ENCODE assay signal across 30 cellular contexts in genomic region chr12:38761636-38762342, GRCh38.
"Had no signal": no experiment of that assay in that cellular context is flagged by ENCODE, and none has a peak within 500 bp of the region (broad histone marks: within the 10 kb centered on the region; RNA-seq: fewer than 3 reads in every experiment).

No MANE protein-coding gene starts in this region.

- H3K9me3 Mint-ChIP-seq: mesothelial cell of epicardium, nephron, neural progenitor cell, type B pancreatic cell had no signal

- ATAC-seq: heart right ventricle; left ventricle myocardium superior; mucosa of descending colon; sciatic nerve; stimulated activated naive CD8-positive, alpha-beta T cell treated with anti-CD3 and anti-CD28 coated beads, Interleukin-15, amount 100 ng/mL, for 72 hours had no signal

- H3K9me3 ChIP-seq: heart right ventricle, mucosa of descending colon, prostate gland, right atrium auricular region, thyroid gland had no signal

- H3K36me3 ChIP-seq: neural progenitor cell, prostate gland had no signal

- H3K4me1 ChIP-seq: heart right ventricle, neural progenitor cell, prostate gland, right atrium auricular region, thyroid gland had no signal

- H3K27me3 ChIP-seq: heart right ventricle, neural progenitor cell, right atrium auricular region, thyroid gland had no signal

- H3K4me3 ChIP-seq: coronary artery, heart right ventricle, lung, mucosa of descending colon, neural progenitor cell, prostate gland, right atrium auricular region, smooth muscle cell, thyroid gland had no signal

- FAIRE-seq: endothelial cell of umbilical vein had no signal

- DNase-seq: dermis blood vessel endothelial cell; effector memory CD4-positive, alpha-beta T cell; foreskin fibroblast; glutamatergic neuron; heart right ventricle; hypothalamus; immature natural killer cell; islet precursor cell; left ventricle myocardium superior; mesenchymal stem cell; mucosa of descending colon; naive B cell; stimulated activated CD4-positive, alpha-beta T cell treated with anti-CD3 and anti-CD28 coated beads, Interleukin-12 subunit alpha, Interleukin-12 subunit beta, amount 100 ng/mL, for 4 hours; stimulated activated CD4-positive, alpha-beta T cell treated with anti-CD3 and anti-CD28 coated beads, Interleukin-1b, Interleukin-23, amount 100 ng/mL, for 48 hours; stimulated activated CD4-positive, alpha-beta T cell treated with anti-CD3 and anti-CD28 coated beads, Interleukin-4, amount 100 ng/mL, for 1 hour; stimulated activated CD8-positive, alpha-beta memory T cell treated with anti-CD3 and anti-CD28 coated beads, Interleukin-4, amount 100 ng/mL, for 48 hours; stimulated activated naive CD4-positive, alpha-beta T cell; stimulated activated naive CD8-positive, alpha-beta T cell treated with anti-CD3 and anti-CD28 coated beads, Interleukin-15, amount 100 ng/mL, for 72 hours; thyroid gland had no signal

- H3K36me3 Mint-ChIP-seq: mesothelial cell of epicardium, type B pancreatic cell had no signal

- H3K4me3 Mint-ChIP-seq: immature natural killer cell; mesothelial cell of epicardium; naive B cell; nephron; neural progenitor cell; stimulated activated naive CD8-positive, alpha-beta T cell treated with anti-CD3 and anti-CD28 coated beads, Interleukin-15, amount 100 ng/mL, for 72 hours; type B pancreatic cell had no signal

- H3K27ac ChIP-seq: coronary artery, heart right ventricle, neural progenitor cell, prostate gland, right atrium auricular region, thyroid gland had no signal

- H3K27me3 Mint-ChIP-seq: naive B cell; stimulated activated naive CD8-positive, alpha-beta T cell treated with anti-CD3 and anti-CD28 coated beads, Interleukin-15, amount 100 ng/mL, for 72 hours; type B pancreatic cell had no signal

- H3K4me1 Mint-ChIP-seq: immature natural killer cell; mesothelial cell of epicardium; naive B cell; nephron; neural progenitor cell; stimulated activated naive CD8-positive, alpha-beta T cell treated with anti-CD3 and anti-CD28 coated beads, Interleukin-15, amount 100 ng/mL, for 72 hours had no signal
